In genomic region chr13:79492918-79493594, GRCh38 we compare ENCODE assay signal across 17 cellular contexts. TPM values are rescaled to one million over a fixed set of nuclear protein-coding genes. Genes with fewer than 3 reads are reported as not detected.
DNase-seq lines count a peak whose midpoint lies in the region; ATAC-seq and TF ChIP-seq lines count a peak whose summit lies in the region.
"Had no signal": no experiment of that assay in that cellular context is flagged by ENCODE, and none has a peak within 500 bp of the region (broad histone marks: within the 10 kb centered on the region; RNA-seq: fewer than 3 reads in every experiment).

No MANE protein-coding gene starts in this region.

- H2AFZ ChIP-seq in GM23338 = no peak overlapping the region

- intact Hi-C loops in CD4-positive, alpha-beta memory T cell (cut with micrococcal nuclease) = no loop called here

- no peak for DNase-seq in CD4-positive, alpha-beta memory T cell
- DNase-seq in GM23338 (ENCODE audit: low spot score) = no peak
- no peak for DNase-seq in adipocyte (ENCODE audit: low read depth)
- no peak for DNase-seq in mesothelial cell of epicardium (ENCODE audit: low spot score in 2 of 2, unreplicated experiment in 2 of 2)
- no peak for DNase-seq in effector memory CD8-positive, alpha-beta T cell
- no peak for DNase-seq in COR-L47 (lab: John Stamatoyannopoulos, UW)
- DNase-seq: CD8-positive, alpha-beta T cell; central memory CD4-positive, alpha-beta T cell; H7; left cardiac atrium; NCI-H1930; SJCRH30; stimulated activated naive CD4-positive, alpha-beta T cell treated with Interleukin-2 at 50 U/mL for 16 hours; WERI-Rb-1 had no signal

- H3K36me3 Mint-ChIP-seq in CD4-positive, alpha-beta memory T cell = peaks cover 0 to 5% of the 10 kb centered on the region in 2 donors
- H3K36me3 Mint-ChIP-seq in GM23338 (ENCODE audit: low read depth) (peaks cover 4% of the 10 kb centered on the region; the same call in 2 of the 3 replicates), mesothelial cell of epicardium (peaks cover 9% of the 10 kb centered on the region)
- H3K36me3 Mint-ChIP-seq in effector memory CD8-positive, alpha-beta T cell (ENCODE audit: insufficient read depth) = no peaks in the 10 kb centered on the region
- H3K36me3 Mint-ChIP-seq: CD8-positive, alpha-beta T cell had no signal

- no peak overlapping the region for H3K27ac ChIP-seq in CD4-positive, alpha-beta memory T cell (ENCODE audit: low read depth, low read length)
- peak overlapping the region; percentile 26 for H3K27ac ChIP-seq in GM23338 (ENCODE audit: low read depth)
- H3K27ac ChIP-seq: right atrium auricular region, SJCRH30, WERI-Rb-1 had no signal

- peaks cover 19% of the 10 kb centered on the region for H3K4me1 ChIP-seq in CD4-positive, alpha-beta memory T cell (ENCODE audit: insufficient read depth, low read length)
- H3K4me1 ChIP-seq in GM23338 (ENCODE audit: insufficient read depth) (peaks cover 57% of the 10 kb centered on the region), adipocyte (ENCODE audit: control insufficient read depth, insufficient read depth, low read length) (peaks cover 31% of the 10 kb centered on the region)
- H3K4me1 ChIP-seq: SJCRH30 had no signal

- H3K36me3 ChIP-seq in CD4-positive, alpha-beta memory T cell (ENCODE audit: insufficient read depth, low read length) = no peaks in the 10 kb centered on the region
- H3K36me3 ChIP-seq in GM23338 (ENCODE audit: insufficient read depth) = no peaks in the 10 kb centered on the region
- H3K36me3 ChIP-seq in adipocyte (ENCODE audit: control insufficient read depth, insufficient read depth, low read length, severe bottlenecking) = peaks cover 3% of the 10 kb centered on the region
- H3K36me3 ChIP-seq: right atrium auricular region, WERI-Rb-1 had no signal

- peak overlapping the region; percentile 65 for H3K9ac ChIP-seq in adipocyte (ENCODE audit: low read length)

- POLR2A ChIA-PET in CD4-positive, alpha-beta memory T cell (lab: Charles Lee; ENCODE audit: partially characterized antibody) = no interaction called here

- no peak overlapping the region for H3K4me3 ChIP-seq in CD4-positive, alpha-beta memory T cell (ENCODE audit: low read length in 2 of 2)
- H3K4me3 ChIP-seq in GM23338 = no peak overlapping the region
- H3K4me3 ChIP-seq in adipocyte (ENCODE audit: low read length) = peak overlapping the region; percentile 65
- H3K4me3 ChIP-seq: right atrium auricular region, SJCRH30 had no signal

- peaks cover 0 to 1% of the 10 kb centered on the region in 2 donors for H3K27me3 Mint-ChIP-seq in CD4-positive, alpha-beta memory T cell
- H3K27me3 Mint-ChIP-seq in GM23338 (ENCODE audit: insufficient read depth, low read depth, poor library complexity) (peaks cover 7% of the 10 kb centered on the region), mesothelial cell of epicardium (ENCODE audit: low read depth) (no peaks in the 10 kb centered on the region)
- H3K27me3 Mint-ChIP-seq in effector memory CD8-positive, alpha-beta T cell = peaks cover 0 to 12% of the 10 kb centered on the region in 2 donors

- H3K9me3 Mint-ChIP-seq in CD4-positive, alpha-beta memory T cell = peaks cover 0 to 3% (median 0%) of the 10 kb centered on the region in 8 donors
- H3K9me3 Mint-ChIP-seq in GM23338 (no peaks in the 10 kb centered on the region), mesothelial cell of epicardium (no peaks in the 10 kb centered on the region)
- H3K9me3 Mint-ChIP-seq in effector memory CD8-positive, alpha-beta T cell = peaks cover 0 to 4% of the 10 kb centered on the region in 2 donors
- H3K9me3 Mint-ChIP-seq: CD8-positive, alpha-beta T cell had no signal

- TF ChIP-seq CTCF in GM23338 (conservative IDR thresholded peaks at IDR 0.05; ENCODE audit: low read depth in 2 of 2) (no peak), mesothelial cell of epicardium (IDR thresholded peaks at IDR 0.05; ENCODE audit: unreplicated experiment) (no peak)

- H4K20me1 ChIP-seq in GM23338 (replicated peaks; ENCODE audit: insufficient read depth) = no peaks in the 10 kb centered on the region; the same call in 1 of the 2 replicates

- no peaks in the 10 kb centered on the region for H3K27me3 ChIP-seq in CD4-positive, alpha-beta memory T cell (ENCODE audit: insufficient read depth, low read length)
- H3K27me3 ChIP-seq in GM23338 (ENCODE audit: insufficient read depth) (no peaks in the 10 kb centered on the region), adipocyte (replicated peaks; ENCODE audit: control insufficient read depth, insufficient read depth, low read length) (no peaks in the 10 kb centered on the region)
- H3K27me3 ChIP-seq: right atrium auricular region, SJCRH30 had no signal

- peaks cover 9% of the 10 kb centered on the region for H3K9me2 ChIP-seq in GM23338 (ENCODE audit: insufficient read depth)

- CTCF ChIA-PET in CD4-positive, alpha-beta memory T cell (lab: Charles Lee; ENCODE audit: partially characterized antibody) = interaction anchor here (1.6 kb wide), 1 partner anchor 68 kb away, joined by 3 read pairs; no protein-coding TSS in a partner anchor

- peaks cover 34 to 43% (median 39%) of the 10 kb centered on the region in 4 donors for H3K4me1 Mint-ChIP-seq in CD4-positive, alpha-beta memory T cell
- H3K4me1 Mint-ChIP-seq in GM23338 (peaks cover 65% of the 10 kb centered on the region), mesothelial cell of epicardium (peaks cover 56% of the 10 kb centered on the region)
- peaks cover 0 to 49% of the 10 kb centered on the region in 2 donors for H3K4me1 Mint-ChIP-seq in effector memory CD8-positive, alpha-beta T cell (ENCODE audit: low read depth in 2 of 2)

- peak overlapping the region; percentile 36 for H3K4me2 ChIP-seq in GM23338

- H3F3A ChIP-seq in GM23338 (replicated peaks; ENCODE audit: low read depth) = no peaks in the 10 kb centered on the region

- ATAC-seq in GM23338 (no peak), HG03439 (IDR thresholded peaks at IDR 0.05; ENCODE audit: unreplicated experiment) (no peak), GM21423 (IDR thresholded peaks at IDR 0.05; ENCODE audit: unreplicated experiment) (no peak)
- no peak for ATAC-seq in effector memory CD8-positive, alpha-beta T cell (replicated peaks)
- ATAC-seq: CD8-positive, alpha-beta T cell had no signal

- H3K4me3 Mint-ChIP-seq in CD4-positive, alpha-beta memory T cell = peak overlapping the region in 6 of 8 donors; percentile 1 to 65 (median 24)
- H3K4me3 Mint-ChIP-seq in GM23338 (no peak overlapping the region), mesothelial cell of epicardium (peak overlapping the region; percentile 2)
- H3K4me3 Mint-ChIP-seq in effector memory CD8-positive, alpha-beta T cell = no peak overlapping the region
- H3K4me3 Mint-ChIP-seq: CD8-positive, alpha-beta T cell had no signal

- peaks cover 99% of the 10 kb centered on the region for H3K79me2 ChIP-seq in GM23338 (replicated peaks; ENCODE audit: insufficient read depth)

- H3K27ac Mint-ChIP-seq in CD4-positive, alpha-beta memory T cell = peak overlapping the region in 1 of 7 donors; percentile 18
- peak overlapping the region; percentile 3 for H3K27ac Mint-ChIP-seq in GM23338
- H3K27ac Mint-ChIP-seq in mesothelial cell of epicardium = peak overlapping the region; percentile 95
- H3K27ac Mint-ChIP-seq in effector memory CD8-positive, alpha-beta T cell = no peak overlapping the region
- H3K27ac Mint-ChIP-seq: CD8-positive, alpha-beta T cell had no signal

- no peaks in the 10 kb centered on the region for H3K9me3 ChIP-seq in CD4-positive, alpha-beta memory T cell (ENCODE audit: control insufficient read depth in 1 of 2, low read length in 2 of 2)
- H3K9me3 ChIP-seq in adipocyte (ENCODE audit: control insufficient read depth, low read length) = no peaks in the 10 kb centered on the region
- H3K9me3 ChIP-seq: right atrium auricular region, SJCRH30 had no signal

TF ChIP-seq in GM23338, 12 proteins besides CTCF, POLR2A, EP300 and RAD21 (continues in another document):
- no peak for TF ChIP-seq CREB1 (CRISPR knock-in tag; IDR thresholded peaks at IDR 0.05; ENCODE audit: low read depth)
- TF ChIP-seq ZNF331 (CRISPR knock-in tag; IDR thresholded peaks at IDR 0.05; ENCODE audit: low read depth) = no peak
- TF ChIP-seq, protein P1, sequence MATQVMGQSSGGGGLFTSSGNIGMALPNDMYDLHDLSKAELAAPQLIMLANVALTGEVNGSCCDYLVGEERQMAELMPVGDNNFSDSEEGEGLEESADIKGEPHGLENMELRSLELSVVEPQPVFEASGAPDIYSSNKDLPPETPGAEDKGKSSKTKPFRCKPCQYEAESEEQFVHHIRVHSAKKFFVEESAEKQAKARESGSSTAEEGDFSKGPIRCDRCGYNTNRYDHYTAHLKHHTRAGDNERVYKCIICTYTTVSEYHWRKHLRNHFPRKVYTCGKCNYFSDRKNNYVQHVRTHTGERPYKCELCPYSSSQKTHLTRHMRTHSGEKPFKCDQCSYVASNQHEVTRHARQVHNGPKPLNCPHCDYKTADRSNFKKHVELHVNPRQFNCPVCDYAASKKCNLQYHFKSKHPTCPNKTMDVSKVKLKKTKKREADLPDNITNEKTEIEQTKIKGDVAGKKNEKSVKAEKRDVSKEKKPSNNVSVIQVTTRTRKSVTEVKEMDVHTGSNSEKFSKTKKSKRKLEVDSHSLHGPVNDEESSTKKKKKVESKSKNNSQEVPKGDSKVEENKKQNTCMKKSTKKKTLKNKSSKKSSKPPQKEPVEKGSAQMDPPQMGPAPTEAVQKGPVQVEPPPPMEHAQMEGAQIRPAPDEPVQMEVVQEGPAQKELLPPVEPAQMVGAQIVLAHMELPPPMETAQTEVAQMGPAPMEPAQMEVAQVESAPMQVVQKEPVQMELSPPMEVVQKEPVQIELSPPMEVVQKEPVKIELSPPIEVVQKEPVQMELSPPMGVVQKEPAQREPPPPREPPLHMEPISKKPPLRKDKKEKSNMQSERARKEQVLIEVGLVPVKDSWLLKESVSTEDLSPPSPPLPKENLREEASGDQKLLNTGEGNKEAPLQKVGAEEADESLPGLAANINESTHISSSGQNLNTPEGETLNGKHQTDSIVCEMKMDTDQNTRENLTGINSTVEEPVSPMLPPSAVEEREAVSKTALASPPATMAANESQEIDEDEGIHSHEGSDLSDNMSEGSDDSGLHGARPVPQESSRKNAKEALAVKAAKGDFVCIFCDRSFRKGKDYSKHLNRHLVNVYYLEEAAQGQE (IDR thresholded peaks at IDR 0.05; ENCODE audit: unreplicated experiment) = no peak
- TF ChIP-seq, protein P2, sequence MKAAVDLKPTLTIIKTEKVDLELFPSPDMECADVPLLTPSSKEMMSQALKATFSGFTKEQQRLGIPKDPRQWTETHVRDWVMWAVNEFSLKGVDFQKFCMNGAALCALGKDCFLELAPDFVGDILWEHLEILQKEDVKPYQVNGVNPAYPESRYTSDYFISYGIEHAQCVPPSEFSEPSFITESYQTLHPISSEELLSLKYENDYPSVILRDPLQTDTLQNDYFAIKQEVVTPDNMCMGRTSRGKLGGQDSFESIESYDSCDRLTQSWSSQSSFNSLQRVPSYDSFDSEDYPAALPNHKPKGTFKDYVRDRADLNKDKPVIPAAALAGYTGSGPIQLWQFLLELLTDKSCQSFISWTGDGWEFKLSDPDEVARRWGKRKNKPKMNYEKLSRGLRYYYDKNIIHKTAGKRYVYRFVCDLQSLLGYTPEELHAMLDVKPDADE (IDR thresholded peaks at IDR 0.05) = no peak

RNA-seq across cellular contexts. Expression of gene NDFIP2, which starts 12.1 kb away (rescaled TPM):
- total RNA-seq in CD4-positive, alpha-beta memory T cell = 1 to 10 TPM; 2.7 to 3.7 TPM
- polyA plus RNA-seq in CD4-positive, alpha-beta memory T cell = 1 to 10 TPM; 4.6 to 5.2 TPM
- 28.7 and 32.8 TPM in 2 replicates for total RNA-seq in GM23338 (2014; rRNA removed; shearing (Covaris generic))
- polyA plus RNA-seq in GM23338 (2016; fragmentation: Nextera tagmentation; extraction: Ambion mirVana) = 25.2 and 28.3 TPM in 2 replicates
- 40.0 to 46.9 TPM (median 41.7 TPM) in 3 replicates for total RNA-seq in mesothelial cell of epicardium

Comparison
In these comparisons a context has a peak if more than half of its experiments do, and no peak if none do; other contexts are left out.
1. H3K27ac Mint-ChIP-seq: peak in GM23338 (single experiment) and mesothelial cell of epicardium (single experiment); none in effector memory CD8-positive, alpha-beta T cell (0 of 2).
2. H3K4me3 Mint-ChIP-seq: peak in CD4-positive, alpha-beta memory T cell (6 of 8) and mesothelial cell of epicardium (single experiment); none in GM23338 (single experiment) and effector memory CD8-positive, alpha-beta T cell (0 of 2).